8 cellular contexts compared by ENCODE assay signal in the genomic region with DNA sequence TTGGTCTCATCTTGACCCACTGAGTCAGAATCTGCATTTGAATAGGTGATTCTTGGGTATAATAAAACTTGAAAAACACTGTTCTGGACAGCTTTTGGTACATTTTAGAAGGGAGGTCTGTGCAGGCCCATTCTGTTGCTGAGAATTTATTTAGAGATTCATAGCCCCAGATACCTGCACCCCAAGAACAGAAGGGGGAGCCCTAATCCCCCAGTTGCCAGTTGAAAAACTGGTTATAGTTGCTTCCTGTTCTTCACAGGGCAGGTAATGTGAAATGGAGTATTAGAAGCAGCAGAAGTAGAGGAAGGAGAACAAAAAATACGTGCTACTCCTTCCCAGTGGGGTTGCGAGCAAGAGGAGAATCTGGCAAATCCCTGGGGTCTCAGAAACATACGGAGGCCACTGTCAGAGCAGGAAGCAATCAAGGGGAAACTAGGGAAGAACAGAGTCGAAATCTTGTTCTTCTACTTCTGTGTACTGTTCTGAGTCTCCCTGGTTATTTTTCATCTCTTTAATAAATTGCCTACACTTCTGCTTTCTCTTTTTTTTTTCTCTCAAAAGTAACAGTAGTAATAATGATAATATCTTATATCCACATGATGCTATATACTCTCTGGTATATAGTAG. TPM values are rescaled to one million over a fixed set of nuclear protein-coding genes. Genes with fewer than 3 reads are reported as not detected.
DNase-seq lines count a peak whose midpoint lies in the region; ATAC-seq lines count a peak whose summit lies in the region.

No MANE protein-coding gene starts in this region.

- no peak overlapping the region for H3K27ac Mint-ChIP-seq in activated CD4-positive, alpha-beta memory T cell treated with anti-CD3 and anti-CD28 coated beads for 36 hours
- H3K27ac Mint-ChIP-seq in stimulated activated memory B cell treated with anti-CD40 and anti-IgM and Interleukin-4, amounts not matched to agents 10 μg/mL and 1 μg/mL and 100 μg/mL, for 72 hours = peak overlapping the region; percentile 57

- no peak overlapping the region for H3K4me3 Mint-ChIP-seq in activated CD4-positive, alpha-beta memory T cell treated with anti-CD3 and anti-CD28 coated beads for 36 hours
- peak overlapping the region; percentile 63 for H3K4me3 Mint-ChIP-seq in stimulated activated memory B cell treated with anti-CD40 and anti-IgM and Interleukin-4, amounts not matched to agents 10 μg/mL and 1 μg/mL and 100 μg/mL, for 72 hours

- H3K4me1 Mint-ChIP-seq in activated CD4-positive, alpha-beta memory T cell treated with anti-CD3 and anti-CD28 coated beads for 36 hours (ENCODE audit: low read depth) = peaks cover 4% of the 10 kb centered on the region
- peaks cover 7% of the 10 kb centered on the region for H3K4me1 Mint-ChIP-seq in stimulated activated memory B cell treated with anti-CD40 and anti-IgM and Interleukin-4, amounts not matched to agents 10 μg/mL and 1 μg/mL and 100 μg/mL, for 72 hours

- no peaks in the 10 kb centered on the region for H3K36me3 Mint-ChIP-seq in activated CD4-positive, alpha-beta memory T cell treated with anti-CD3 and anti-CD28 coated beads for 36 hours
- no peaks in the 10 kb centered on the region for H3K36me3 Mint-ChIP-seq in stimulated activated memory B cell treated with anti-CD40 and anti-IgM and Interleukin-4, amounts not matched to agents 10 μg/mL and 1 μg/mL and 100 μg/mL, for 72 hours

- H3K4me3 ChIP-seq in Jurkat, Clone E6-1 (ENCODE audit: low read length) = no peak overlapping the region

- H3K27me3 Mint-ChIP-seq in activated CD4-positive, alpha-beta memory T cell treated with anti-CD3 and anti-CD28 coated beads for 36 hours = peaks cover 1% of the 10 kb centered on the region
- no peaks in the 10 kb centered on the region for H3K27me3 Mint-ChIP-seq in stimulated activated memory B cell treated with anti-CD40 and anti-IgM and Interleukin-4, amounts not matched to agents 10 μg/mL and 1 μg/mL and 100 μg/mL, for 72 hours

- peak; percentile 17 for DNase-seq in SIG-M5 treated with dmso at 0.1 percent for 504 hours (lab: John Stamatoyannopoulos, UW; ENCODE audit: unreplicated experiment)
- no peak for DNase-seq in SIG-M5 (lab: John Stamatoyannopoulos, UW)
- peak; percentile 36 for DNase-seq in Jurkat, Clone E6-1 (ENCODE audit: low read depth, low spot score)
- DNase-seq in activated CD4-positive, alpha-beta memory T cell treated with anti-CD3 and anti-CD28 coated beads for 36 hours = peak; percentile 53
- peak; percentile 48 for DNase-seq in germinal center (ENCODE audit: low spot score)
- DNase-seq in NCI-H2227 treated with DMSO at 0.1 percent for 48 hours (lab: John Stamatoyannopoulos, UW) = no peak

- no peaks in the 10 kb centered on the region for H3K9me3 Mint-ChIP-seq in activated CD4-positive, alpha-beta memory T cell treated with anti-CD3 and anti-CD28 coated beads for 36 hours
- no peaks in the 10 kb centered on the region for H3K9me3 Mint-ChIP-seq in stimulated activated memory B cell treated with anti-CD40 and anti-IgM and Interleukin-4, amounts not matched to agents 10 μg/mL and 1 μg/mL and 100 μg/mL, for 72 hours

- peak; percentile 88 for ATAC-seq in GM21717 (IDR thresholded peaks at IDR 0.05; ENCODE audit: unreplicated experiment)
- peak; percentile 86 for ATAC-seq in stimulated activated memory B cell treated with anti-CD40 and anti-IgM and Interleukin-4, amounts not matched to agents 10 μg/mL and 1 μg/mL and 100 μg/mL, for 72 hours

- CTCF ChIA-PET in activated CD4-positive, alpha-beta memory T cell treated with anti-CD3 and anti-CD28 coated beads for 36 hours (lab: Charles Lee) = interaction anchor here (0.8 to 1.0 kb wide), 4 partner anchors 10 to 86 kb away, joined by 3 to 5 read pairs (median 3); a partner anchor contains a TSS

- POLR2A ChIA-PET in activated CD4-positive, alpha-beta memory T cell treated with anti-CD3 and anti-CD28 coated beads for 36 hours (lab: Charles Lee) = no interaction called here

- intact Hi-C loops in activated CD4-positive, alpha-beta memory T cell treated with anti-CD3 and anti-CD28 coated beads for 36 hours (cut with micrococcal nuclease) = loop anchor here (1.0 to 2.0 kb wide), 3 partner anchors 39 to 83 kb away; no protein-coding TSS in a partner anchor

RNA-seq across cellular contexts. Expression of a gene that starts 4.6 kb away (rescaled TPM):
- not detected for polyA plus RNA-seq in Jurkat, Clone E6-1 (2012; ENCODE audit: insufficient read depth, insufficient read length)
- total RNA-seq in activated CD4-positive, alpha-beta memory T cell treated with anti-CD3 and anti-CD28 coated beads for 36 hours = not detected

RNA-seq across cellular contexts. Expression of a gene that starts 23.3 kb away (rescaled TPM):
- polyA plus RNA-seq in Jurkat, Clone E6-1 (2012; ENCODE audit: insufficient read depth, insufficient read length) = 24.4 TPM
- total RNA-seq in activated CD4-positive, alpha-beta memory T cell treated with anti-CD3 and anti-CD28 coated beads for 36 hours = 10 to 100 TPM; 31.5 to 32.3 TPM

RNA-seq across cellular contexts. Expression of a gene that starts 49.3 kb away (rescaled TPM):
- not detected for polyA plus RNA-seq in Jurkat, Clone E6-1 (2012; ENCODE audit: insufficient read depth, insufficient read length)
- total RNA-seq in activated CD4-positive, alpha-beta memory T cell treated with anti-CD3 and anti-CD28 coated beads for 36 hours = not detected

Comparison
In these comparisons a context has a peak if more than half of its experiments do, and no peak if none do; other contexts are left out.
1. DNase-seq: peak in SIG-M5 treated with dmso at 0.1 percent for 504 hours (single experiment), Jurkat, Clone E6-1 (single experiment), activated CD4-positive, alpha-beta memory T cell treated with anti-CD3 and anti-CD28 coated beads for 36 hours (single experiment) and germinal center (single experiment); none in SIG-M5 (single experiment) and NCI-H2227 treated with DMSO at 0.1 percent for 48 hours (single experiment).